Comparison of ENCODE assay signal across 1 cellular context in genomic region chr4:140152760-140153418, GRCh38.
TF ChIP-seq lines count a peak whose summit lies in the region.

No MANE protein-coding gene starts in this region.

TF ChIP-seq in HepG2, 621 proteins besides CTCF, POLR2A, EP300 and RAD21 (continued from another document):
- peak; percentile 79; the same call in 1 of the 2 replicates for TF ChIP-seq ZBTB39 (CRISPR knock-in tag; IDR thresholded peaks at IDR 0.05)
- peak; percentile 30; the same call in 1 of the 2 replicates for TF ChIP-seq GABPB1 (CRISPR knock-in tag; IDR thresholded peaks at IDR 0.05)
- peak; percentile 87 for TF ChIP-seq ZNF777 (CRISPR knock-in tag; IDR thresholded peaks at IDR 0.05)
- TF ChIP-seq CBX2 (IDR thresholded peaks at IDR 0.05; ENCODE audit: low read depth, low read length): no peak
- 0 out of 2 replicates have a peak, but pooled peaks have one; percentile 58 for TF ChIP-seq CBX2 (CRISPR knock-in tag; IDR thresholded peaks at IDR 0.05; ENCODE audit: low read depth)
- TF ChIP-seq PAF1 (CRISPR knock-in tag; IDR thresholded peaks at IDR 0.05): no peak
- TF ChIP-seq MZF1 (CRISPR knock-in tag; IDR thresholded peaks at IDR 0.05; ENCODE audit: borderline replicate concordance): no peak
- TF ChIP-seq ZNF800 (CRISPR knock-in tag; IDR thresholded peaks at IDR 0.05): 0 out of 2 replicates have a peak, but pooled peaks have one; percentile 49
- peak; percentile 58 for TF ChIP-seq HNRNPLL (IDR thresholded peaks at IDR 0.05; ENCODE audit: low read depth, low read length, poor library complexity, severe bottlenecking)
TF ChIP-seq in HepG2: peak in this region for 8.
